Comparison of ENCODE assay signal across 17 cellular contexts in the genomic region with DNA sequence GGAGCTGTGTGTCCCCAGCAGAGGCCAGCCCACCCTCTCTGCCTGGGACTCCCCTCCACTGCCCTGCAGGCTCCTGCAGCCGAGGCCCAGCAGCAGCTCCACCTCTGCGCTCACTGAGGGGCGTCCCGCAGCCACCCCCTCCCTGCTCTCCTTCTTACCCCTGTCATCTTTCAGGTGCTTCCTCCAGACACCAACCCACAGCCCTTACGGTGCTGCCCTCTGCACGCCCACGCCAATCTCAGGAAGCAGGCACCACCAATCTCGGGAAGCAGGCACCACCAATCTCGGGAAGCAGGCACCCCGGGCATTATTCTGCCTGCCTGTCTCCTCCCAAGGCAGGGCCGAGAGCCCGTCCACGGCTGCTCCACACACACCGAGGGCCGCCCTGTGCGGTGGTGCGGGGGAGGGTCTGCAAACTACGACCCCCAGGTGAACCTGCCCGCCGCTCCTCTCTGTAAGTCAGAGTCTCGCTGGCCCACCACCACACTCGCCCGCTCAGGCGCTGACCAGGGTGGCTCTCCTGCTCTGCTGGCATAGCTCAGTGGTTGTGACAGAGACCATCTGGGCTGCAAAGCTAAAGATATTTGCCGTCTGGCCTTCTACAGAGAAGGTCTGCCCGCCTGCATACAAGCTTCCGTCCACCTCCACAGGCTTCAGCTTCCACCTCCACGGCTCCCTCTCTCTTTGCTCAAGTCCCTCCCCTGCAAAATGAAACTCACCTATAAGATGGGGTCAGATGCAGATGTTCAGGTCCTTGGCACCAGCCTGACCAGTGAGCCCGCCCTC. TPM values are rescaled to one million over a fixed set of nuclear protein-coding genes. Genes with fewer than 3 reads are reported as not detected.
DNase-seq lines count a peak whose midpoint lies in the region; ATAC-seq and TF ChIP-seq lines count a peak whose summit lies in the region.
"Had no signal": no experiment of that assay in that cellular context is flagged by ENCODE, and none has a peak within 500 bp of the region (broad histone marks: within the 10 kb centered on the region; RNA-seq: fewer than 3 reads in every experiment).

No MANE protein-coding gene starts in this region.

- peak overlapping the region; percentile 24 to 39 for H3K4me3 Mint-ChIP-seq in CD14-positive monocyte
- peak overlapping the region; percentile 57 for H3K4me3 Mint-ChIP-seq in activated naive CD8-positive, alpha-beta T cell treated with anti-CD3 and anti-CD28 coated beads, Interleukin-2, amount 50 U/mL, for 24 hours
- peak overlapping the region; percentile 78 to 99 (median 88) for H3K4me3 Mint-ChIP-seq in naive B cell
- H3K4me3 Mint-ChIP-seq: activated naive CD4-positive, alpha-beta T cell treated with anti-CD3 and anti-CD28 coated beads, Interleukin-2, amount 10 ng/mL, durations not matched to agents 7 days and 5 days had no signal

- peaks cover 50% of the 10 kb centered on the region for H3K79me2 ChIP-seq in SK-N-SH (ENCODE audit: insufficient read depth)

- H2AFZ ChIP-seq in SK-N-SH (ENCODE audit: low read depth): no peak overlapping the region

- H3K27me3 Mint-ChIP-seq in CD14-positive monocyte (ENCODE audit: low read depth in 3 of 3): peaks cover 0 to 3% (median 1%) of the 10 kb centered on the region in 3 donors
- no peaks in the 10 kb centered on the region for H3K27me3 Mint-ChIP-seq in activated naive CD8-positive, alpha-beta T cell treated with anti-CD3 and anti-CD28 coated beads, Interleukin-2, amount 50 U/mL, for 24 hours
- no peaks in the 10 kb centered on the region for H3K27me3 Mint-ChIP-seq in naive B cell
- H3K27me3 Mint-ChIP-seq: activated naive CD4-positive, alpha-beta T cell treated with anti-CD3 and anti-CD28 coated beads, Interleukin-2, amount 10 ng/mL, durations not matched to agents 7 days and 5 days had no signal

- H3K36me3 Mint-ChIP-seq in CD14-positive monocyte (peaks cover 29 to 60% of the 10 kb centered on the region in 2 donors), naive B cell (peaks cover 0 to 7% of the 10 kb centered on the region in 2 donors)
- peaks cover 22% of the 10 kb centered on the region for H3K36me3 Mint-ChIP-seq in activated naive CD8-positive, alpha-beta T cell treated with anti-CD3 and anti-CD28 coated beads, Interleukin-2, amount 50 U/mL, for 24 hours (ENCODE audit: low read depth)

- 0 out of 2 replicates have a peak, but pooled peaks cover 8% of the 10 kb centered on the region for H4K20me1 ChIP-seq in SK-N-SH (ENCODE audit: insufficient read depth)

- H3K4me1 Mint-ChIP-seq in CD14-positive monocyte (peaks cover 37% of the 10 kb centered on the region), naive B cell (peaks cover 51 to 68% (median 64%) of the 10 kb centered on the region in 3 donors)
- peaks cover 50% of the 10 kb centered on the region for H3K4me1 Mint-ChIP-seq in activated naive CD8-positive, alpha-beta T cell treated with anti-CD3 and anti-CD28 coated beads, Interleukin-2, amount 50 U/mL, for 24 hours

- TF ChIP-seq CTCF in CD14-positive monocyte (IDR thresholded peaks at IDR 0.05) (no peak), SK-N-SH (IDR thresholded peaks at IDR 0.05) (no peak)

- H3K9ac ChIP-seq in SK-N-SH: no peak overlapping the region

- no peak for ATAC-seq in activated naive CD8-positive, alpha-beta T cell treated with anti-CD3 and anti-CD28 coated beads, Interleukin-2, amount 50 U/mL, for 24 hours
- ATAC-seq in naive B cell (ENCODE audit: low read depth in 2 of 2) (peak; percentile 36 to 54), GM19395 (IDR thresholded peaks at IDR 0.05; ENCODE audit: unreplicated experiment) (no peak)

- no peak for TF ChIP-seq RAD21 in SK-N-SH (IDR thresholded peaks at IDR 0.05; ENCODE audit: low read length)

- no peaks in the 10 kb centered on the region for H3K9me3 ChIP-seq in SK-N-SH

- no peaks in the 10 kb centered on the region for H3K9me2 ChIP-seq in SK-N-SH

- POLR2A ChIA-PET in SK-N-SH (lab: Yijun Ruan, JAX): interaction anchor here (0.6 kb wide), 1 partner anchor 102 kb away, joined by 5 read pairs; no protein-coding TSS in a partner anchor

- H3K4me2 ChIP-seq in SK-N-SH: no peak overlapping the region

- H3K4me3 ChIP-seq in GM08714 (ENCODE audit: low read length) (peak overlapping the region; percentile 5; the same call in 1 of the 2 replicates), SK-N-SH (ENCODE audit: low read depth in 2 of 2, low read length in 1 of 2) (no peak overlapping the region)
- H3K4me3 ChIP-seq: SK-N-MC had no signal

- H3K9me3 Mint-ChIP-seq in CD14-positive monocyte: peaks cover 0 to 2% (median 0%) of the 10 kb centered on the region in 7 donors
- no peaks in the 10 kb centered on the region for H3K9me3 Mint-ChIP-seq in activated naive CD8-positive, alpha-beta T cell treated with anti-CD3 and anti-CD28 coated beads, Interleukin-2, amount 50 U/mL, for 24 hours
- H3K9me3 Mint-ChIP-seq in naive B cell: no peaks in the 10 kb centered on the region
- H3K9me3 Mint-ChIP-seq: activated naive CD4-positive, alpha-beta T cell treated with anti-CD3 and anti-CD28 coated beads, Interleukin-2, amount 10 ng/mL, durations not matched to agents 7 days and 5 days had no signal

- DNase-seq in CD14-positive monocyte (ENCODE audit: low spot score): no peak
- no peak for DNase-seq in activated naive CD8-positive, alpha-beta T cell treated with anti-CD3 and anti-CD28 coated beads, Interleukin-2, amount 50 U/mL, for 24 hours
- DNase-seq in naive B cell: peak; percentile 72
- no peak for DNase-seq in SW 1271 (lab: John Stamatoyannopoulos, UW)
- DNase-seq in kidney tubule cell (ENCODE audit: low spot score): no peak
- DNase-seq in SK-N-SH: no peak
- DNase-seq: activated CD4-positive, alpha-beta T cell treated with anti-CD3 and anti-CD28 coated beads for 4 hours; activated naive CD4-positive, alpha-beta T cell treated with anti-CD3 and anti-CD28 coated beads, Interleukin-2, amount 10 ng/mL, durations not matched to agents 7 days and 5 days; GDM1; HCEC 1CT; NK-92 treated with Interleukin-12 subunit alpha and Interleukin-12 subunit beta, amount 100 ng/mL, for 24 hours; stimulated activated CD4-positive, alpha-beta T cell treated with anti-CD3 and anti-CD28 coated beads, Interleukin-4, amount 100 ng/mL, for 1 hour; stimulated activated naive CD4-positive, alpha-beta T cell had no signal

- H3K27ac ChIP-seq in SK-N-SH (ENCODE audit: low read depth in 2 of 2, low read length in 1 of 2): no peak overlapping the region
- H3K27ac ChIP-seq: SK-N-MC had no signal

- H3F3A ChIP-seq in SK-N-SH (replicated peaks; ENCODE audit: insufficient read depth): no peaks in the 10 kb centered on the region

- 90% methylated on average over 19 of the region's 29 CpGs for WGBS in SK-N-SH (ENCODE audit: low lambda C conversion rate)

- CTCF ChIA-PET in SK-N-SH (lab: Yijun Ruan, JAX): interaction anchor here (0.6 to 5.2 kb wide), 3 partner anchors 10 to 169 kb away, joined by 3 to 51 read pairs (median 4); no protein-coding TSS in a partner anchor

- H3K4me1 ChIP-seq in SK-N-SH (ENCODE audit: control insufficient read depth in 1 of 2, insufficient read depth in 2 of 2, low read depth in 1 of 2, low read length in 1 of 2): peaks cover 6 to 12% of the 10 kb centered on the region in 2 experiments; a peak in 2 of 4 replicates

- H3K27ac Mint-ChIP-seq in CD14-positive monocyte (peak overlapping the region in 3 of 7 donors; percentile 8 to 75 (median 70)), naive B cell (peak overlapping the region; percentile 97 to 100 (median 98))
- peak overlapping the region; percentile 41 for H3K27ac Mint-ChIP-seq in activated naive CD8-positive, alpha-beta T cell treated with anti-CD3 and anti-CD28 coated beads, Interleukin-2, amount 50 U/mL, for 24 hours
- H3K27ac Mint-ChIP-seq: activated naive CD4-positive, alpha-beta T cell treated with anti-CD3 and anti-CD28 coated beads, Interleukin-2, amount 10 ng/mL, durations not matched to agents 7 days and 5 days had no signal

- TF ChIP-seq EP300 in SK-N-SH (IDR thresholded peaks at IDR 0.05; ENCODE audit: borderline replicate concordance in 1 of 2, low read depth in 1 of 2, low read length in 1 of 2): no peak

- peaks cover 3 to 21% of the 10 kb centered on the region in 2 experiments for H3K36me3 ChIP-seq in SK-N-SH (replicated peaks in 1 of 2; ENCODE audit: control insufficient read depth in 1 of 2, insufficient read depth in 2 of 2, low read length in 1 of 2)

- intact Hi-C loops in CD14-positive monocyte (cut with micrococcal nuclease): loop anchor here in 1 of 2 donors (5.0 kb wide), 3 partner anchors 53 to 88 kb away; a partner anchor contains a TSS

- no peaks in the 10 kb centered on the region for H3K27me3 ChIP-seq in SK-N-SH (ENCODE audit: insufficient read depth)

RNA-seq across cellular contexts. Expression of a gene that starts 2.9 kb away (rescaled TPM):
- polyA plus RNA-seq in CD14-positive monocyte (100 to 1,000 TPM in 1 of 2 donors, 10 to 100 TPM in 1; 98.6 to 132 TPM), naive B cell (ENCODE audit: low read depth in 6 of 6) (100 to 1,000 TPM; 275 to 337 (median 314) TPM), SK-N-SH (2012; rRNA removed) (1,077 and 1,193 TPM in 2 replicates)
- polyA plus RNA-seq in SK-N-SH (2012; cell fraction: cytosol; rRNA removed): 767 and 1,013 TPM in 2 replicates
- 353 and 686 TPM in 2 replicates for polyA plus RNA-seq in SK-N-SH (2012; cell fraction: nucleus; rRNA removed)

RNA-seq across cellular contexts. Expression of a gene that starts 3.0 kb away (rescaled TPM):
- polyA plus RNA-seq in CD14-positive monocyte (1 to 10 TPM; 5.7 to 8.7 TPM), naive B cell (ENCODE audit: low read depth in 6 of 6) (10 to 100 TPM; 13.0 to 38.0 (median 18.7) TPM), SK-N-SH (2012; rRNA removed) (48.5 and 58.1 TPM in 2 replicates)
- 7.7 and 14.5 TPM in 2 replicates for polyA plus RNA-seq in SK-N-SH (2012; cell fraction: cytosol; rRNA removed)
- 364 and 416 TPM in 2 replicates for polyA plus RNA-seq in SK-N-SH (2012; cell fraction: nucleus; rRNA removed)

RNA-seq across cellular contexts. Expression of a gene that starts 17.5 kb away (rescaled TPM):
- polyA plus RNA-seq in CD14-positive monocyte (1 to 10 TPM; 2.2 to 2.8 TPM), naive B cell (ENCODE audit: low read depth in 6 of 6) (10 to 100 TPM in 5 of 6 donors, 1 to 10 TPM in 1; 6.4 to 45.0 (median 15.4) TPM), SK-N-SH (2012; rRNA removed) (not detected in 2 replicates)
- polyA plus RNA-seq in SK-N-SH (2012; cell fraction: cytosol; rRNA removed): not detected in 2 replicates
- polyA plus RNA-seq in SK-N-SH (2012; cell fraction: nucleus; rRNA removed): 0.04 TPM in 1 of 2 replicates, not detected in the other
- polyA plus RNA-seq: BJ had no signal

RNA-seq across cellular contexts. Expression of a gene that starts 34.6 kb away (rescaled TPM):
- under 1 TPM in 1 of 2 donors, not detected in 1; 0.30 TPM for polyA plus RNA-seq in CD14-positive monocyte
- not detected for polyA plus RNA-seq in naive B cell (ENCODE audit: low read depth in 6 of 6)
- not detected in 2 replicates for polyA plus RNA-seq in SK-N-SH (2012; rRNA removed)
- polyA plus RNA-seq in SK-N-SH (2012; cell fraction: cytosol; rRNA removed): not detected in 2 replicates
- 0.06 TPM in 1 of 2 replicates, not detected in the other for polyA plus RNA-seq in SK-N-SH (2012; cell fraction: nucleus; rRNA removed)
- polyA plus RNA-seq: BJ had no signal

RNA-seq across cellular contexts. Expression of a gene that starts 43.5 kb away (rescaled TPM):
- polyA plus RNA-seq in CD14-positive monocyte (1 to 10 TPM; 2.9 to 6.3 TPM), naive B cell (ENCODE audit: low read depth in 6 of 6) (1 to 10 TPM in 1 of 6 donors, under 1 TPM in 4, not detected in 1; 0.30 to 1.0 (median 0.49) TPM), SK-N-SH (2012; rRNA removed) (not detected in 2 replicates)
- polyA plus RNA-seq in SK-N-SH (2012; cell fraction: cytosol; rRNA removed): not detected in 2 replicates
- not detected in 2 replicates for polyA plus RNA-seq in SK-N-SH (2012; cell fraction: nucleus; rRNA removed)
- polyA plus RNA-seq: BJ had no signal

Comparison
In these comparisons a context has a peak if more than half of its experiments do, and no peak if none do; other contexts are left out.
1. H3K4me3 Mint-ChIP-seq: peak in every context shown above with its lines; median percentile 88 in naive B cell; 57 in activated naive CD8-positive, alpha-beta T cell treated with anti-CD3 and anti-CD28 coated beads, Interleukin-2, amount 50 U/mL, for 24 hours; 32 in CD14-positive monocyte.
2. ATAC-seq: peak in naive B cell (2 of 2); none in activated naive CD8-positive, alpha-beta T cell treated with anti-CD3 and anti-CD28 coated beads, Interleukin-2, amount 50 U/mL, for 24 hours (single experiment) and GM19395 (single experiment).